Comparison of ENCODE assay signal across 9 cellular contexts in the genomic region with DNA sequence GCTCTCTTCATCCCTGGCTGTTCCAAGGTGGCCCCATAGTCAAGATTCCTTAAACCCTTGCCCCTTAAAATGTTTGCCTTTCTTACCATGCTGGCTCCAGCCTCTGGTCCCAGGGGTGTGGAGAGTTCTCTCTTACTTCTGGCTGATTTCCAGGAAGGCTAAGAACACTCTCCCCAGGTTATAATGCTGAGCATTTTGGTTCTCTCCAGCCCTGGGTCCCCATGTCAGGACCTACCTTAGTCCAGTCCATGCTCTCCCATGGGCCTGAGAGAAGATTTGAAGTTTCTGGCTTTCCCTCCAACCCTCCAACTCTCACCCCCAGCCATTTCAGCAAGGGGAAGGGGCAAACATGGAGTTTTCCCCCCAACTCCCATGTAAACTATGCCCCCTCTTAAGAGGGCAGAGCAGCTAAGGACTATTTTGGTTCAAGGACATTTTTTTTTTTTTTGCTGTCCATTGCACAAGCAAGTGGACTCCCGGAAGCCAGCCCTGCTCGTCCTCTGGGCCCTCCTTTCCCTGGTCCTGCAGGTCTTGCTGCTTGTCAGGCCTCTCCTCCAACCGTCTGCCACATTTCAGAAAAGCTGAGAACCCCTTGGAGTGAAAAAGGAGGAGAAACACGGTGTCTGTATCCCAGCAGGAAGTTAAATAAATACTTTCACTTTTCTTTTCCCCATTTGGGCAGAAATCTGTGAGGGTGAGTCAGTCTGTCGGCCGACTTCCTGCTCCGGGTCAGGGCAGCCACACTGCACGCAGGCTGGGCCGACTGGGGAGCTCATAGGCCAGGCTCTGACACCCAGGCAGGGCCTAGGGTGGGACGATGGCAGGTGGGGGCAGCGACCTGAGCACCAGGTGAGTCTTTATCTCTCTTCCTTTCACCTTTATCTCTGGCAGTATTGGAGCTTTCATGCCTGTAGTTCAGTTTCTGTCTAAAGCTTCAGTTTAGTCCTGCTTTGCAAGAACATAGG. TPM values are rescaled to one million over a fixed set of nuclear protein-coding genes. Genes with fewer than 3 reads are reported as not detected.
DNase-seq lines count a peak whose midpoint lies in the region; ATAC-seq and TF ChIP-seq lines count a peak whose summit lies in the region.
"Had no signal": no experiment of that assay in that cellular context is flagged by ENCODE, and none has a peak within 500 bp of the region (broad histone marks: within the 10 kb centered on the region; RNA-seq: fewer than 3 reads in every experiment).

A gene (plus strand): TSS at position 741 of the 965 bp plus-strand sequence. CDS start 77 bp downstream, at position 818.

- intact Hi-C loops in prostate gland (cut with DNase I) = no loop called here

- no peaks in the 10 kb centered on the region for H3K27me3 ChIP-seq in prostate gland (replicated peaks; ENCODE audit: insufficient read depth)
- H3K27me3 ChIP-seq in upper lobe of left lung = no peaks in the 10 kb centered on the region

- peak within 1 kb of the TSS; percentile 59 to 62 for H3K4me3 ChIP-seq in foreskin fibroblast (ENCODE audit: low read depth in 1 of 2, low read length in 2 of 2)
- H3K4me3 ChIP-seq in prostate gland = peak within 1 kb of the TSS; percentile 21 to 29
- H3K4me3 ChIP-seq in upper lobe of left lung = peak within 1 kb of the TSS; percentile 38 to 60 (median 53)

- peak in 2 of 3 experiments; percentile 54 to 71 for DNase-seq in NCI-H1417 (lab: John Stamatoyannopoulos, UW)
- DNase-seq in NCI-H1417 treated with DMSO at 0.1 percent for 48 hours (lab: John Stamatoyannopoulos, UW) = no peak
- DNase-seq in RKO (ENCODE audit: low spot score) = peak; percentile 91
- DNase-seq in activated T-helper 1 cell treated with Interleukin-2 at 50 U/mL for 16 hours (ENCODE audit: low read depth) = peak; percentile 69
- peak; percentile 75 to 87 for DNase-seq in foreskin fibroblast
- peak; percentile 38 for DNase-seq in prostate gland (ENCODE audit: low spot score)
- DNase-seq in upper lobe of left lung = peak; percentile 87 to 88

- TF ChIP-seq CTCF in foreskin fibroblast (IDR thresholded peaks at IDR 0.05; ENCODE audit: low read depth, low read length) = no peak
- TF ChIP-seq CTCF in prostate gland (IDR thresholded peaks at IDR 0.05) = no peak
- no peak for TF ChIP-seq CTCF in upper lobe of left lung (IDR thresholded peaks at IDR 0.05)

- peak; percentile 87 for ATAC-seq in HG03066 (IDR thresholded peaks at IDR 0.05; ENCODE audit: low read depth, unreplicated experiment)
- ATAC-seq in upper lobe of left lung (ENCODE audit: low FRiP score in 2 of 2) = peak; percentile 93 to 96

- H3K36me3 ChIP-seq in prostate gland = no peaks in the 10 kb centered on the region
- peaks cover 0 to 6% (median 0%) of the 10 kb centered on the region in 4 donors for H3K36me3 ChIP-seq in upper lobe of left lung

- TF ChIP-seq POLR2A in prostate gland (IDR thresholded peaks at IDR 0.05) (no peak), upper lobe of left lung (IDR thresholded peaks at IDR 0.05) (peak in 2 of 4 donors; percentile 47 to 57)

- no peak for TF ChIP-seq EP300 in upper lobe of left lung (IDR thresholded peaks at IDR 0.05)

- no peaks in the 10 kb centered on the region for H3K9me3 ChIP-seq in prostate gland
- H3K9me3 ChIP-seq in upper lobe of left lung = no peaks in the 10 kb centered on the region

- H3K27ac ChIP-seq in prostate gland = peak within 1 kb of the TSS; percentile 68 to 70
- peak within 1 kb of the TSS; percentile 80 to 90 (median 86) for H3K27ac ChIP-seq in upper lobe of left lung
- H3K27ac ChIP-seq: 22Rv1 had no signal

- no peaks in the 10 kb centered on the region for H3K4me1 ChIP-seq in prostate gland (replicated peaks)
- H3K4me1 ChIP-seq in upper lobe of left lung = peaks cover 14 to 30% (median 25%) of the 10 kb centered on the region in 4 donors

- WGBS in prostate gland = 21% methylated on average over 11 of the region's 11 CpGs
- 6 to 14% methylated on average over 7 to 11 of the region's 11 CpGs for WGBS in upper lobe of left lung, 2 donors

RNA-seq across cellular contexts. Expression of the gene that starts here (rescaled TPM):
- total RNA-seq in prostate gland (10 to 100 TPM in 1 of 2 donors, 1 to 10 TPM in 1; 3.6 to 15.2 TPM), upper lobe of left lung (10 to 100 TPM; 15.5 to 38.8 (median 18.9) TPM)
